ENCODE assay signal across 18 cellular contexts in the genomic region with DNA sequence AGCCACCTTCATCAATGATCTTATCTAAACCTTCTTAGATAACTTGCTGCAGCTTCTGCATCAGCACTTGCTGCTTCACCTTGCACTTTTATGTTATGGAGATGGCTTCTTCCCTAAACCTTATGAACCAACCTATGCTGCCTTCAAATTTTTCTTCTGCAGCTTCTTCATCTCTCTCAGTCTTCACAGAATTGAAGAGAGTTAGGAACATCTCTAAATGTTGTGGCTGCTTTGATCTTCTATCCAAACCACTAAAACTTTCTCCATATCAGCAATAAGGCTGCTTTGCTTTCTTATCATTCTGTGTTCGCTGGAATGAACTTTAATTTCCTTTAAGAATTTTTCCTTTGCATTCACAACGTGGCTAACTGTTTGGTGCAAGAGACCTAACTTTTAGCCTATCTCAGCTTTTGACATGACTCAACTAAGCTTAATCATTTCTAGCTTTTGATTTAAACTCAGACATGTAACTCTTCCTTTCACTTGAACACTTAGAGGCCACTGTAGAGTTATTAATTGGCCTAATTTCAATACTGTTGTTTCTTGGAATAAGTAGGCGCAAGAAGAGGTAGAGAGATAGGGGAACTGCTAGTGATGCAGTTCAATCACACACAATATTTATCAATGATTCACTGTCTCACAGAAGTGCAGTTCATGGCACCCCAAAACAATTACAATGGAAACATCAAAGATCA.
"Had no signal": no experiment of that assay in that cellular context is flagged by ENCODE, and none has a peak within 500 bp of the region (broad histone marks: within the 10 kb centered on the region; RNA-seq: fewer than 3 reads in every experiment).

No MANE protein-coding gene starts in this region.

- H3K27me3 Mint-ChIP-seq: activated naive CD8-positive, alpha-beta T cell treated with anti-CD3 and anti-CD28 coated beads, Interleukin-2, amount 10 ng/mL, durations not matched to agents 7 days and 5 days; progenitor cell of endocrine pancreas had no signal

- H3K9me3 ChIP-seq: body of pancreas, SK-N-SH, vagina had no signal

- ATAC-seq: body of pancreas, WTC11 had no signal

- H3K4me1 Mint-ChIP-seq: WTC11 had no signal

- H2AFZ ChIP-seq: neural progenitor cell had no signal

- H3K9ac ChIP-seq: neural progenitor cell, SK-N-SH had no signal

- H3K4me3 ChIP-seq: body of pancreas, lung, neural progenitor cell, suprapubic skin, transverse colon, vagina had no signal

- H3K4me2 ChIP-seq: neural progenitor cell, SK-N-SH had no signal

- H3K27me3 ChIP-seq: body of pancreas, neural progenitor cell, suprapubic skin, transverse colon, vagina had no signal

- H3K27ac Mint-ChIP-seq: activated naive CD8-positive, alpha-beta T cell treated with anti-CD3 and anti-CD28 coated beads, Interleukin-2, amount 10 ng/mL, durations not matched to agents 7 days and 5 days; neural progenitor cell; progenitor cell of endocrine pancreas; WTC11 had no signal

- H3K27ac ChIP-seq: body of pancreas, neural progenitor cell, suprapubic skin, transverse colon, vagina had no signal

- H3K4me1 ChIP-seq: body of pancreas, neural progenitor cell, suprapubic skin, vagina had no signal

- DNase-seq: activated CD4-positive, alpha-beta T cell treated with anti-CD3 and anti-CD28 coated beads, Interleukin-2, amount 50 U/mL, for 1 hour; activated naive CD8-positive, alpha-beta T cell treated with anti-CD3 and anti-CD28 coated beads, Interleukin-2, amount 10 ng/mL, durations not matched to agents 7 days and 5 days; body of pancreas; foreskin melanocyte; glutamatergic neuron; hypothalamus; SHP77 treated with DMSO at 0.1 percent for 48 hours; SK-N-SH; stimulated activated CD4-positive, alpha-beta T cell treated with anti-CD3 and anti-CD28 coated beads, Interleukin-1b, Interleukin-23, amount 100 ng/mL, for 48 hours; stimulated activated CD8-positive, alpha-beta memory T cell treated with anti-CD3 and anti-CD28 coated beads, Interleukin-4, amount 100 ng/mL, for 48 hours; stimulated activated naive CD4-positive, alpha-beta T cell treated with Interleukin-2 at 50 U/mL for 16 hours; transverse colon had no signal

- H3K4me3 Mint-ChIP-seq: activated naive CD8-positive, alpha-beta T cell treated with anti-CD3 and anti-CD28 coated beads, Interleukin-2, amount 10 ng/mL, durations not matched to agents 7 days and 5 days; neural progenitor cell; WTC11 had no signal
